Comparison of ENCODE assay signal across 28 cellular contexts in the genomic region with DNA sequence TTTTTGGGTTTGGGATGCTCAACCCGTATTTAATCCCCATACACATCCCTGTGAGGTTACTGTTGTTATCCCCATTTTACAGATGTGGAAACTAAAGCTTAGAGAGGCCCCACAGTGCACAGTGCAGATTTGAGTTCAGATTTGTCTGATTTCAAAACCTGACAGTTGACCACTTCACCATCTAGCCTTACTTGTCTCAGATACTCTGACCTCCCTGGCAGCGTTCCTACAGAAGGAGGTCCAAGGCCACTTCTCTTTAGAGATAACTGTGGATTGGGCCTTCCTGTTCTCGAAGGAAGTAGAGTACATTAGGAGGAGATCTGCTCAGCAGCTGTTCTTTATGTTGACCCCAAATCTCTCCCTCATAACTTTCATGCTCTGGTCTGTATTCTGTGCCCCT.
"Had no signal": no experiment of that assay in that cellular context is flagged by ENCODE, and none has a peak within 500 bp of the region (broad histone marks: within the 10 kb centered on the region; RNA-seq: fewer than 3 reads in every experiment).

No MANE protein-coding gene starts in this region.

- H3K4me3 ChIP-seq: body of pancreas, coronary artery, dorsolateral prefrontal cortex, gastroesophageal sphincter, hepatocyte, lower lobe of right lung, testis, transverse colon had no signal

- H3K27me3 Mint-ChIP-seq: activated CD4-positive, alpha-beta memory T cell treated with anti-CD3 and anti-CD28 coated beads, Interleukin-2, amount 10 ng/mL, durations not matched to agents 7 days and 5 days; activated CD4-positive, alpha-beta T cell treated with anti-CD3 and anti-CD28 coated beads, Interleukin-2, amount 10 ng/mL, durations not matched to agents 7 days and 5 days; activated naive CD4-positive, alpha-beta T cell treated with anti-CD3 and anti-CD28 coated beads, Interleukin-2, amount 50 U/mL, for 24 hours; activated T-helper 17 cell treated with anti-CD3 and anti-CD28 coated beads, Interleukin-2, amount 50 U/mL, for 72 hours had no signal

- H3K4me1 Mint-ChIP-seq: activated CD4-positive, alpha-beta memory T cell treated with anti-CD3 and anti-CD28 coated beads, Interleukin-2, amount 10 ng/mL, durations not matched to agents 7 days and 5 days; activated CD4-positive, alpha-beta T cell treated with anti-CD3 and anti-CD28 coated beads, Interleukin-2, amount 10 ng/mL, durations not matched to agents 7 days and 5 days; activated naive CD4-positive, alpha-beta T cell treated with anti-CD3 and anti-CD28 coated beads, Interleukin-2, amount 50 U/mL, for 24 hours; activated T-helper 17 cell treated with anti-CD3 and anti-CD28 coated beads, Interleukin-2, amount 50 U/mL, for 72 hours had no signal

- H3K27ac ChIP-seq: body of pancreas, dorsolateral prefrontal cortex, gastroesophageal sphincter, hepatocyte, lower lobe of right lung, transverse colon had no signal

- DNase-seq: activated CD4-positive, alpha-beta memory T cell treated with anti-CD3 and anti-CD28 coated beads, Interleukin-2, amount 10 ng/mL, durations not matched to agents 7 days and 5 days; activated CD4-positive, alpha-beta T cell treated with anti-CD3 and anti-CD28 coated beads for 1 hour; activated CD4-positive, alpha-beta T cell treated with anti-CD3 and anti-CD28 coated beads, Interleukin-2, amount 10 ng/mL, durations not matched to agents 7 days and 5 days; activated gamma-delta T cell treated with Interleukin-2 at 50 U/mL for 16 hours; activated T-cell treated with anti-CD3 and anti-CD28 coated beads, Interleukin-2, amount 50 U/mL, for 4 hours; aorta; dorsolateral prefrontal cortex; effector memory CD4-positive, alpha-beta T cell; kidney; left colon; lower lobe of right lung; mesenchymal stem cell; posterior cingulate gyrus; right cardiac atrium; stimulated activated CD4-positive, alpha-beta T cell treated with anti-CD3 and anti-CD28 coated beads, Interleukin-15, amount 100 ng/mL, for 24 hours; stimulated activated CD4-positive, alpha-beta T cell treated with anti-CD3 and anti-CD28 coated beads, Interleukin-2, amount 100 ng/mL, for 24 hours; stimulated activated naive CD4-positive, alpha-beta T cell; T-helper 1 cell; testis; transverse colon had no signal

- ATAC-seq: activated T-cell treated with anti-CD3 and anti-CD28 coated beads, Interleukin-2, amount 50 U/mL, for 4 hours; activated T-helper 17 cell treated with anti-CD3 and anti-CD28 coated beads, Interleukin-2, amount 50 U/mL, for 72 hours; body of pancreas; gastroesophageal sphincter; left colon had no signal

- H3K4me3 Mint-ChIP-seq: activated CD4-positive, alpha-beta memory T cell treated with anti-CD3 and anti-CD28 coated beads, Interleukin-2, amount 10 ng/mL, durations not matched to agents 7 days and 5 days; activated CD4-positive, alpha-beta T cell treated with anti-CD3 and anti-CD28 coated beads, Interleukin-2, amount 10 ng/mL, durations not matched to agents 7 days and 5 days; activated naive CD4-positive, alpha-beta T cell treated with anti-CD3 and anti-CD28 coated beads, Interleukin-2, amount 50 U/mL, for 24 hours; activated T-cell treated with anti-CD3 and anti-CD28 coated beads, Interleukin-2, amount 50 U/mL, for 4 hours; activated T-helper 17 cell treated with anti-CD3 and anti-CD28 coated beads, Interleukin-2, amount 50 U/mL, for 72 hours; nephron; T-helper 2 cell treated with Interferon-gamma antibody and Interleukin-4, amounts not matched to agents 5 μg/mL and 100 μg/mL, for 36 hours had no signal

- H3K4me1 ChIP-seq: body of pancreas, gastroesophageal sphincter, lower lobe of right lung, transverse colon had no signal

- H3K27ac Mint-ChIP-seq: activated CD4-positive, alpha-beta memory T cell treated with anti-CD3 and anti-CD28 coated beads, Interleukin-2, amount 10 ng/mL, durations not matched to agents 7 days and 5 days; activated CD4-positive, alpha-beta T cell treated with anti-CD3 and anti-CD28 coated beads, Interleukin-2, amount 10 ng/mL, durations not matched to agents 7 days and 5 days; activated naive CD4-positive, alpha-beta T cell treated with anti-CD3 and anti-CD28 coated beads, Interleukin-2, amount 50 U/mL, for 24 hours; activated T-helper 17 cell treated with anti-CD3 and anti-CD28 coated beads, Interleukin-2, amount 50 U/mL, for 72 hours; nephron; T-helper 2 cell treated with Interferon-gamma antibody and Interleukin-4, amounts not matched to agents 5 μg/mL and 100 μg/mL, for 36 hours had no signal

- H3K9me3 Mint-ChIP-seq: activated CD4-positive, alpha-beta memory T cell treated with anti-CD3 and anti-CD28 coated beads, Interleukin-2, amount 10 ng/mL, durations not matched to agents 7 days and 5 days; activated CD4-positive, alpha-beta T cell treated with anti-CD3 and anti-CD28 coated beads, Interleukin-2, amount 10 ng/mL, durations not matched to agents 7 days and 5 days; activated naive CD4-positive, alpha-beta T cell treated with anti-CD3 and anti-CD28 coated beads, Interleukin-2, amount 50 U/mL, for 24 hours; activated T-cell treated with anti-CD3 and anti-CD28 coated beads, Interleukin-2, amount 50 U/mL, for 4 hours; activated T-helper 17 cell treated with anti-CD3 and anti-CD28 coated beads, Interleukin-2, amount 50 U/mL, for 72 hours; nephron; T-helper 2 cell treated with Interferon-gamma antibody and Interleukin-4, amounts not matched to agents 5 μg/mL and 100 μg/mL, for 36 hours had no signal

- H3K9me3 ChIP-seq: body of pancreas, gastroesophageal sphincter, lower lobe of right lung, testis, transverse colon had no signal

- H3K27me3 ChIP-seq: body of pancreas, dorsolateral prefrontal cortex, gastroesophageal sphincter, hepatocyte, testis, transverse colon had no signal
